ENCODE assay signal across 1 cellular context in the genomic region with DNA sequence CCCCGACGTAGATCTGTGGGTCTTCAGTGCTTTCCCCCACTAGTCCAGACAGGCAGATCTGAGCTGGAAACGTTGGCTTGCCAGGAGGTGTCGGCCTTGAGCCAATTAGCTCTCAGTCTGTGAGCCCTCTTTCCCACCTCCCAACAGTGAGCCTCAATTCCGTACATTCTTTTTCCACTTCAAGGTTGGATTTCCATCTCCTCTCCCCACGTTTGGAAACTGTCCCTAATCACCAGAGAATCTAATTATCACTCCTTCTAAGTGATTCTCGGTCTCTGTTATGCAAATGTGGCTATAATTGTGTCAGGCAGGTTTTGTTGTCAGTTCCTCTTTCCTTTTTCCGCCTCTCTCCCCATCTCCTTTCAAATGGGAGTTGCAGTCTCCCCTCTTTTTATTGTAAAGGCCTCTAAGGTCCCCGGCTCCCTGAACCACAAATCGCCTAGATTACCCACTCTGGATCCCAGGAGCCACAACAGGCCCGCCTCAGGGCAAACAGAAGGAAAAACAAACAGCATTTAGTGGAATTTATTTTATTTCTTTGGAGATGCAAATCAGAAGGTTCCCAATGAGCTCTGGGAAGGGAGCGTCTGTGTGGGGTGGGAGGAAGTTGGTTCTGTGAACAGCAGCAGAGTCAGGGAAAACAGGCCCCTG.
TF ChIP-seq lines count a peak whose summit lies in the region.

No MANE protein-coding gene starts in this region.

TF ChIP-seq in WTC11, 78 proteins besides CTCF, POLR2A, EP300 and RAD21 (continued from another document):
- TF ChIP-seq, protein P1, sequence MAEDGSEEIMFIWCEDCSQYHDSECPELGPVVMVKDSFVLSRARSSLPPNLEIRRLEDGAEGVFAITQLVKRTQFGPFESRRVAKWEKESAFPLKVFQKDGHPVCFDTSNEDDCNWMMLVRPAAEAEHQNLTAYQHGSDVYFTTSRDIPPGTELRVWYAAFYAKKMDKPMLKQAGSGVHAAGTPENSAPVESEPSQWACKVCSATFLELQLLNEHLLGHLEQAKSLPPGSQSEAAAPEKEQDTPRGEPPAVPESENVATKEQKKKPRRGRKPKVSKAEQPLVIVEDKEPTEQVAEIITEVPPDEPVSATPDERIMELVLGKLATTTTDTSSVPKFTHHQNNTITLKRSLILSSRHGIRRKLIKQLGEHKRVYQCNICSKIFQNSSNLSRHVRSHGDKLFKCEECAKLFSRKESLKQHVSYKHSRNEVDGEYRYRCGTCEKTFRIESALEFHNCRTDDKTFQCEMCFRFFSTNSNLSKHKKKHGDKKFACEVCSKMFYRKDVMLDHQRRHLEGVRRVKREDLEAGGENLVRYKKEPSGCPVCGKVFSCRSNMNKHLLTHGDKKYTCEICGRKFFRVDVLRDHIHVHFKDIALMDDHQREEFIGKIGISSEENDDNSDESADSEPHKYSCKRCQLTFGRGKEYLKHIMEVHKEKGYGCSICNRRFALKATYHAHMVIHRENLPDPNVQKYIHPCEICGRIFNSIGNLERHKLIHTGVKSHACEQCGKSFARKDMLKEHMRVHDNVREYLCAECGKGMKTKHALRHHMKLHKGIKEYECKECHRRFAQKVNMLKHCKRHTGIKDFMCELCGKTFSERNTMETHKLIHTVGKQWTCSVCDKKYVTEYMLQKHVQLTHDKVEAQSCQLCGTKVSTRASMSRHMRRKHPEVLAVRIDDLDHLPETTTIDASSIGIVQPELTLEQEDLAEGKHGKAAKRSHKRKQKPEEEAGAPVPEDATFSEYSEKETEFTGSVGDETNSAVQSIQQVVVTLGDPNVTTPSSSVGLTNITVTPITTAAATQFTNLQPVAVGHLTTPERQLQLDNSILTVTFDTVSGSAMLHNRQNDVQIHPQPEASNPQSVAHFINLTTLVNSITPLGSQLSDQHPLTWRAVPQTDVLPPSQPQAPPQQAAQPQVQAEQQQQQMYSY (CRISPR knock-in tag; IDR thresholded peaks at IDR 0.05): no peak
- TF ChIP-seq, protein P2, sequence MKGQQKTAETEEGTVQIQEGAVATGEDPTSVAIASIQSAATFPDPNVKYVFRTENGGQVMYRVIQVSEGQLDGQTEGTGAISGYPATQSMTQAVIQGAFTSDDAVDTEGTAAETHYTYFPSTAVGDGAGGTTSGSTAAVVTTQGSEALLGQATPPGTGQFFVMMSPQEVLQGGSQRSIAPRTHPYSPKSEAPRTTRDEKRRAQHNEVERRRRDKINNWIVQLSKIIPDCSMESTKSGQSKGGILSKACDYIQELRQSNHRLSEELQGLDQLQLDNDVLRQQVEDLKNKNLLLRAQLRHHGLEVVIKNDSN (CRISPR knock-in tag; IDR thresholded peaks at IDR 0.05): no peak
- TF ChIP-seq NFYB (CRISPR knock-in tag; conservative IDR thresholded peaks at IDR 0.05; ENCODE audit: low read depth): no peak
